Comparison of ENCODE assay signal across 31 cellular contexts in genomic region chr2:96942907-96943632, GRCh38. TPM values are rescaled to one million over a fixed set of nuclear protein-coding genes. Genes with fewer than 3 reads are reported as not detected.
"Had no signal": no experiment of that assay in that cellular context is flagged by ENCODE, and none has a peak within 500 bp of the region (broad histone marks: within the 10 kb centered on the region; RNA-seq: fewer than 3 reads in every experiment).

No MANE protein-coding gene starts in this region.

- ATAC-seq: activated naive CD4-positive, alpha-beta T cell treated with anti-CD3 and anti-CD28 coated beads, Interleukin-2, amount 50 U/mL, for 72 hours; activated T-cell treated with anti-CD3 and anti-CD28 coated beads, Interleukin-2, amount 50 U/mL, for 4 hours; activated T-cell treated with anti-CD3 and anti-CD28 coated beads, Interleukin-2, amount 50 U/mL, for 72 hours; activated T-helper 17 cell treated with anti-CD3 and anti-CD28 coated beads, Interleukin-2, amount 50 U/mL, for 72 hours; body of pancreas; T-cell; T-helper 17 cell had no signal

- H3K27ac ChIP-seq: adrenal gland, body of pancreas, brain microvascular endothelial cell, breast epithelium, VCaP had no signal

- H3K9me3 ChIP-seq: body of pancreas, breast epithelium had no signal

- H3K4me1 ChIP-seq: adrenal gland, body of pancreas, breast epithelium had no signal

- H3K4me3 ChIP-seq: adrenal gland, body of pancreas, breast epithelium had no signal

- H3K36me3 Mint-ChIP-seq: T-cell had no signal

- H3K36me3 ChIP-seq: adrenal gland, brain microvascular endothelial cell, breast epithelium had no signal

- H3K27ac Mint-ChIP-seq: activated B cell treated with CpG ODN at 0.5 μM for 24 hours; activated CD4-positive, alpha-beta memory T cell treated with anti-CD3 and anti-CD28 coated beads for 36 hours; activated CD4-positive, alpha-beta T cell treated with anti-CD3 and anti-CD28 coated beads, Interleukin-2, amount 10 ng/mL, durations not matched to agents 24 days and 14 days; activated naive CD4-positive, alpha-beta T cell treated with anti-CD3 and anti-CD28 coated beads, Interleukin-2, amount 10 ng/mL, durations not matched to agents 7 days and 5 days; activated naive CD4-positive, alpha-beta T cell treated with anti-CD3 and anti-CD28 coated beads, Interleukin-2, amount 50 U/mL, for 72 hours; activated naive CD8-positive, alpha-beta T cell treated with anti-CD3 and anti-CD28 coated beads for 36 hours; activated T-cell treated with anti-CD3 and anti-CD28 coated beads, Interleukin-2, amount 50 U/mL, for 72 hours; activated T-helper 1 cell treated with anti-CD3 and anti-CD28 coated beads, Interleukin-12 subunit alpha, Interleukin-12 subunit beta, Interleukin-2, Interleukin-4 antibody, amounts not matched to agents 30 ng/mL and 10 ng/mL and 1 ng/mL, durations not matched to agents 14 hours and 24 hours and 36 hours; activated T-helper 17 cell treated with anti-CD3 and anti-CD28 coated beads, Interleukin-2, amount 50 U/mL, for 72 hours; T-cell; T-helper 17 cell had no signal

- FAIRE-seq: astrocyte, colon, TTC549 had no signal

- H3K4me3 Mint-ChIP-seq: activated B cell treated with CpG ODN at 0.5 μM for 24 hours; activated CD4-positive, alpha-beta memory T cell treated with anti-CD3 and anti-CD28 coated beads for 36 hours; activated CD4-positive, alpha-beta T cell treated with anti-CD3 and anti-CD28 coated beads, Interleukin-2, amount 10 ng/mL, durations not matched to agents 24 days and 14 days; activated naive CD4-positive, alpha-beta T cell treated with anti-CD3 and anti-CD28 coated beads, Interleukin-2, amount 10 ng/mL, durations not matched to agents 7 days and 5 days; activated naive CD8-positive, alpha-beta T cell treated with anti-CD3 and anti-CD28 coated beads for 36 hours; activated T-cell treated with anti-CD3 and anti-CD28 coated beads, Interleukin-2, amount 50 U/mL, for 4 hours; activated T-cell treated with anti-CD3 and anti-CD28 coated beads, Interleukin-2, amount 50 U/mL, for 72 hours; activated T-helper 1 cell treated with anti-CD3 and anti-CD28 coated beads, Interleukin-12 subunit alpha, Interleukin-12 subunit beta, Interleukin-2, Interleukin-4 antibody, amounts not matched to agents 30 ng/mL and 10 ng/mL and 1 ng/mL, durations not matched to agents 14 hours and 24 hours and 36 hours; activated T-helper 17 cell treated with anti-CD3 and anti-CD28 coated beads, Interleukin-2, amount 50 U/mL, for 72 hours; T-helper 17 cell had no signal

- H3K27me3 ChIP-seq: adrenal gland, body of pancreas, brain microvascular endothelial cell, breast epithelium had no signal

- H3K27me3 Mint-ChIP-seq: activated CD4-positive, alpha-beta memory T cell treated with anti-CD3 and anti-CD28 coated beads for 36 hours; activated T-helper 17 cell treated with anti-CD3 and anti-CD28 coated beads, Interleukin-2, amount 50 U/mL, for 72 hours; T-cell; T-helper 17 cell had no signal

- DNase-seq: activated B cell treated with CpG ODN at 0.5 μM for 24 hours; activated CD4-positive, alpha-beta memory T cell treated with anti-CD3 and anti-CD28 coated beads for 36 hours; activated CD4-positive, alpha-beta T cell treated with anti-CD3 and anti-CD28 coated beads for 4 hours; activated CD4-positive, alpha-beta T cell treated with anti-CD3 and anti-CD28 coated beads, Interleukin-2, amount 10 ng/mL, durations not matched to agents 24 days and 14 days; activated CD4-positive, CD25-positive, alpha-beta regulatory T cell treated with anti-CD3 and anti-CD28 coated beads, Interleukin-2, amount 50 U/mL, for 72 hours; activated CD8-positive, alpha-beta memory T cell treated with anti-CD3 and anti-CD28 coated beads, Interleukin-2, amount 50 U/mL, for 4 hours; activated effector memory CD4-positive, alpha-beta T cell treated with anti-CD3 and anti-CD28 coated beads, Interleukin-2, amount 50 U/mL, for 16 hours; activated gamma-delta T cell treated with Interleukin-2 at 50 U/mL for 16 hours; activated naive CD4-positive, alpha-beta T cell; activated naive CD4-positive, alpha-beta T cell treated with anti-CD3 and anti-CD28 coated beads, Interleukin-2, amount 10 ng/mL, durations not matched to agents 7 days and 5 days; activated naive CD8-positive, alpha-beta T cell treated with anti-CD3 and anti-CD28 coated beads for 36 hours; activated T-cell treated with anti-CD3 and anti-CD28 coated beads for 4 hours; activated T-cell treated with anti-CD3 and anti-CD28 coated beads, Interleukin-2, amount 50 U/mL, for 1 hour; activated T-cell treated with anti-CD3 and anti-CD28 coated beads, Interleukin-2, amount 50 U/mL, for 4 hours; activated T-cell treated with anti-CD3 and anti-CD28 coated beads, Interleukin-2, amount 50 U/mL, for 72 hours; adrenal gland; amniotic stem cell; aorta; body of pancreas; brain microvascular endothelial cell; central memory CD4-positive, alpha-beta T cell; T-cell; T-helper 17 cell had no signal

RNA-seq across cellular contexts. Expression of gene FAM178B, which starts 43.3 kb away (rescaled TPM):
- total RNA-seq: activated B cell treated with CpG ODN at 0.5 μM for 24 hours; activated CD4-positive, alpha-beta T cell treated with anti-CD3 and anti-CD28 coated beads, Interleukin-2, amount 10 ng/mL, durations not matched to agents 24 days and 14 days; activated T-helper 1 cell treated with anti-CD3 and anti-CD28 coated beads, Interleukin-12 subunit alpha, Interleukin-12 subunit beta, Interleukin-2, Interleukin-4 antibody, amounts not matched to agents 30 ng/mL and 10 ng/mL and 1 ng/mL, durations not matched to agents 14 hours and 24 hours and 36 hours; activated T-helper 17 cell treated with anti-CD3 and anti-CD28 coated beads, Interleukin-2, amount 50 U/mL, for 72 hours; astrocyte; body of pancreas; T-helper 17 cell had no signal
